Comparison of ENCODE assay signal across 8 cellular contexts in genomic region chr6:20946037-20946436, GRCh38.
DNase-seq lines count a peak whose midpoint lies in the region; ATAC-seq and TF ChIP-seq lines count a peak whose summit lies in the region.

No MANE protein-coding gene starts in this region.

- H3K4me3 ChIP-seq in GM06990 (replicated peaks; ENCODE audit: low read depth, low read length) (no peak overlapping the region), HL-60 (replicated peaks; ENCODE audit: insufficient read depth, low read length) (no peak overlapping the region), fibroblast of lung (replicated peaks in 1 of 4; ENCODE audit: control extremely low read depth in 1 of 4, insufficient read depth in 1 of 4, low read depth in 3 of 4, low read length in 4 of 4) (no peak overlapping the region)

- no peaks in the 10 kb centered on the region for H3K27me3 ChIP-seq in GM06990 (replicated peaks; ENCODE audit: control insufficient read depth, insufficient read depth, low read length)
- H3K27me3 ChIP-seq in HL-60 (ENCODE audit: insufficient read depth, poor library complexity, severe bottlenecking), result no peaks in the 10 kb centered on the region
- H3K27me3 ChIP-seq in fibroblast of lung (ENCODE audit: control insufficient read depth, insufficient read depth, low read length), result no peaks in the 10 kb centered on the region

- no peaks in the 10 kb centered on the region for H3K4me1 ChIP-seq in fibroblast of lung (ENCODE audit: control insufficient read depth, extremely low read depth, insufficient read depth, low read length)

- H2AFZ ChIP-seq in fibroblast of lung (ENCODE audit: low read length), result no peak overlapping the region

- H3K36me3 ChIP-seq in GM06990 (ENCODE audit: control insufficient read depth, insufficient read depth, low read length), result no peaks in the 10 kb centered on the region
- no peaks in the 10 kb centered on the region for H3K36me3 ChIP-seq in fibroblast of lung (ENCODE audit: control insufficient read depth, insufficient read depth, low read length)

- H3K4me2 ChIP-seq in fibroblast of lung (ENCODE audit: extremely low read depth, insufficient read depth, low read length), result no peak overlapping the region

- H3K27ac ChIP-seq in HL-60 (replicated peaks), result no peak overlapping the region
- no peak overlapping the region for H3K27ac ChIP-seq in fibroblast of lung (ENCODE audit: insufficient read depth, low read length)

- H3K9ac ChIP-seq in fibroblast of lung (ENCODE audit: insufficient read depth, low read length), result no peak overlapping the region

- DNase-seq in GM06990 (ENCODE audit: extremely low read depth, insufficient read length), result peak; percentile 13
- peak; percentile 7 to 12 for DNase-seq in HL-60 (ENCODE audit: low read depth in 1 of 2, low spot score in 1 of 2)
- peak; percentile 61 to 71 for DNase-seq in fibroblast of lung (ENCODE audit: low read depth in 2 of 2)
- DNase-seq in activated gamma-delta T cell treated with Interleukin-2 at 50 U/mL for 16 hours, result no peak
- no peak for DNase-seq in NCI-H2029 treated with DMSO at 0.1 percent for 48 hours (lab: John Stamatoyannopoulos, UW)
- DNase-seq in T-helper 9 cell, result no peak
- DNase-seq in HT-29 (ENCODE audit: low spot score), result no peak

- no peaks in the 10 kb centered on the region for H3K79me2 ChIP-seq in fibroblast of lung (ENCODE audit: control insufficient read depth, insufficient read depth, low read length)

- ATAC-seq in GM21526 (IDR thresholded peaks at IDR 0.05; ENCODE audit: low FRiP score, unreplicated experiment), result peak; percentile 62

- no peaks in the 10 kb centered on the region for H3K9me3 ChIP-seq in fibroblast of lung (ENCODE audit: control insufficient read depth, insufficient read depth, low read depth, low read length)

- H4K20me1 ChIP-seq in fibroblast of lung (ENCODE audit: control insufficient read depth, extremely low read depth, insufficient read depth, low read length), result no peaks in the 10 kb centered on the region

- TF ChIP-seq CTCF in GM06990 (IDR thresholded peaks at IDR 0.05; ENCODE audit: insufficient read depth, low read length, poor library complexity, severe bottlenecking) (no peak), HL-60 (IDR thresholded peaks at IDR 0.05; ENCODE audit: insufficient read depth, low read length) (no peak), fibroblast of lung (conservative IDR thresholded peaks at IDR 0.05 in 1 of 2, IDR thresholded peaks at IDR 0.05 in 1 of 2; ENCODE audit: low read depth in 1 of 2, low read length in 2 of 2) (peak; percentile 31 to 41)

Comparison
In these comparisons a context has a peak if more than half of its experiments do, and no peak if none do; other contexts are left out.
1. DNase-seq: peak in GM06990 (single experiment), HL-60 (2 of 2) and fibroblast of lung (2 of 2); none in activated gamma-delta T cell treated with Interleukin-2 at 50 U/mL for 16 hours (single experiment), NCI-H2029 treated with DMSO at 0.1 percent for 48 hours (single experiment), T-helper 9 cell (single experiment) and HT-29 (single experiment).
2. CTCF ChIP-seq: peak in fibroblast of lung (2 of 2); none in GM06990 (single experiment) and HL-60 (single experiment).